ENCODE assay signal across 2 cellular contexts in genomic region chr11:78299000-78299712, GRCh38.
TF ChIP-seq lines count a peak whose summit lies in the region.

No MANE protein-coding gene starts in this region.

TF ChIP-seq in HepG2, 621 proteins besides CTCF, POLR2A, EP300 and RAD21 (continues in another document):
- TF ChIP-seq NFE2L1 (CRISPR knock-in tag; IDR thresholded peaks at IDR 0.05; ENCODE audit: borderline replicate concordance): no peak
- no peak for TF ChIP-seq EZH2 (conservative IDR thresholded peaks at IDR 0.05; ENCODE audit: low read depth, low read length)
- TF ChIP-seq PHF5A (CRISPR knock-in tag; IDR thresholded peaks at IDR 0.05; ENCODE audit: low read depth, unreplicated experiment): no peak
- no peak for TF ChIP-seq EHMT2 (IDR thresholded peaks at IDR 0.05; ENCODE audit: borderline replicate concordance, low read depth, low read length)
- TF ChIP-seq ATF6 (CRISPR knock-in tag; conservative IDR thresholded peaks at IDR 0.05): no peak
- 0 out of 2 replicates have a peak, but pooled peaks have one; percentile 20 for TF ChIP-seq MIER3 (CRISPR knock-in tag; IDR thresholded peaks at IDR 0.05; ENCODE audit: borderline replicate concordance)
- no peak for TF ChIP-seq RERE (CRISPR knock-in tag; IDR thresholded peaks at IDR 0.05; ENCODE audit: low read depth)
- no peak for TF ChIP-seq ZNF143 (CRISPR knock-in tag; IDR thresholded peaks at IDR 0.05)
- TF ChIP-seq ZFP36L1 (CRISPR knock-in tag; IDR thresholded peaks at IDR 0.05): no peak
- no peak for TF ChIP-seq ONECUT2 (CRISPR knock-in tag; IDR thresholded peaks at IDR 0.05)
- TF ChIP-seq RORA (CRISPR knock-in tag; IDR thresholded peaks at IDR 0.05): no peak
- TF ChIP-seq SCMH1 (CRISPR knock-in tag; IDR thresholded peaks at IDR 0.05; ENCODE audit: borderline replicate concordance): no peak
- no peak for TF ChIP-seq ZNF619 (CRISPR knock-in tag; IDR thresholded peaks at IDR 0.05)
- TF ChIP-seq KLF12 (CRISPR knock-in tag; IDR thresholded peaks at IDR 0.05; ENCODE audit: borderline replicate concordance): no peak
- no peak for TF ChIP-seq PBX3 (CRISPR knock-in tag; IDR thresholded peaks at IDR 0.05; ENCODE audit: borderline replicate concordance)
- TF ChIP-seq HNF4A (CRISPR knock-in tag; IDR thresholded peaks at IDR 0.05): 0 out of 2 replicates have a peak, but pooled peaks have one; percentile 15
- no peak for TF ChIP-seq TEAD3 (CRISPR knock-in tag; optimal IDR thresholded peaks at IDR 0.05; ENCODE audit: borderline replicate concordance)
- TF ChIP-seq ETV6 (CRISPR knock-in tag; conservative IDR thresholded peaks at IDR 0.05): no peak
- no peak for TF ChIP-seq EEA1 (CRISPR knock-in tag; IDR thresholded peaks at IDR 0.05; ENCODE audit: borderline replicate concordance)
- no peak for TF ChIP-seq KDM1A (CRISPR knock-in tag; IDR thresholded peaks at IDR 0.05)
- TF ChIP-seq ZNF589 (CRISPR knock-in tag; conservative IDR thresholded peaks at IDR 0.05): no peak
- no peak for TF ChIP-seq MTA3 (CRISPR knock-in tag; IDR thresholded peaks at IDR 0.05)
- TF ChIP-seq ZNF513 (CRISPR knock-in tag; conservative IDR thresholded peaks at IDR 0.05): no peak

TF ChIP-seq in K562, 482 proteins besides CTCF, POLR2A, EP300 and RAD21:
- peak; percentile 70 for TF ChIP-seq PKNOX1 (IDR thresholded peaks at IDR 0.05)
- peak; percentile 28 to 44 for TF ChIP-seq NRF1 (conservative IDR thresholded peaks at IDR 0.05 in 1 of 2, IDR thresholded peaks at IDR 0.05 in 1 of 2)
- no peak for TF ChIP-seq RBM25 (IDR thresholded peaks at IDR 0.05; ENCODE audit: low read depth, low read length, severe bottlenecking)
- TF ChIP-seq KLF10 (CRISPR knock-in tag; IDR thresholded peaks at IDR 0.05): no peak
- TF ChIP-seq ZNF134 (CRISPR knock-in tag; conservative IDR thresholded peaks at IDR 0.05): no peak
